In the genomic region with DNA sequence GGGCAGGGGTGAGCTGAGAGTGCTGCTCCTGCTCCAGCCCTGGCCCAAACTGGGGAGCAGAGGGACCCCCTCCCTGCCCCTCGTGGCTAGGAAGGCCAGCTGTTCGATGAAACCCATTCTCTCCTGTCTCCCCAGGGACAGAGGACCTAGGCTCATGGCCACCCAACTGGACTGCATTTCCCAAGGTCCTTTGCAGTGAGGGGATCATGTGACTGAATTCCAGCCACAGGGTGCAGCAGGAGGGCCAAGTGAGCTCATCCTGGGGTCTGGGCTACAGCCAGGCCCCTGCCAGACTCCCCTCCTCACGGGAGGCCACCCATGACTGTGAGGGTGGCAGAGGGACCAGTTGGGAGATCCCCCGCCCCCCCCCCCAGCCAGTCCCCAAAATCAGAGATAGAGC, we compare ENCODE assay signal across 2 cellular contexts.
A peak's percentile ranks its signal among the peaks of the same experiment; 100 is the strongest.
TF ChIP-seq lines count a peak whose summit lies in the region.

No MANE protein-coding gene starts in this region.

TF ChIP-seq in HepG2, 621 proteins besides CTCF, POLR2A, EP300 and RAD21 (continued from another document):
- TF ChIP-seq, protein P1, sequence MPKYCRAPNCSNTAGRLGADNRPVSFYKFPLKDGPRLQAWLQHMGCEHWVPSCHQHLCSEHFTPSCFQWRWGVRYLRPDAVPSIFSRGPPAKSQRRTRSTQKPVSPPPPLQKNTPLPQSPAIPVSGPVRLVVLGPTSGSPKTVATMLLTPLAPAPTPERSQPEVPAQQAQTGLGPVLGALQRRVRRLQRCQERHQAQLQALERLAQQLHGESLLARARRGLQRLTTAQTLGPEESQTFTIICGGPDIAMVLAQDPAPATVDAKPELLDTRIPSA (CRISPR knock-in tag; IDR thresholded peaks at IDR 0.05; ENCODE audit: borderline replicate concordance) = no peak
- TF ChIP-seq ZNF766 (CRISPR knock-in tag; IDR thresholded peaks at IDR 0.05; ENCODE audit: borderline replicate concordance) (no peak), ZNF713 (CRISPR knock-in tag; IDR thresholded peaks at IDR 0.05) (no peak)

TF ChIP-seq in WTC11, 78 proteins besides CTCF, POLR2A, EP300 and RAD21:
- no peak for TF ChIP-seq ZNF532 (CRISPR knock-in tag; IDR thresholded peaks at IDR 0.05; ENCODE audit: borderline replicate concordance)
- TF ChIP-seq, protein P2, sequence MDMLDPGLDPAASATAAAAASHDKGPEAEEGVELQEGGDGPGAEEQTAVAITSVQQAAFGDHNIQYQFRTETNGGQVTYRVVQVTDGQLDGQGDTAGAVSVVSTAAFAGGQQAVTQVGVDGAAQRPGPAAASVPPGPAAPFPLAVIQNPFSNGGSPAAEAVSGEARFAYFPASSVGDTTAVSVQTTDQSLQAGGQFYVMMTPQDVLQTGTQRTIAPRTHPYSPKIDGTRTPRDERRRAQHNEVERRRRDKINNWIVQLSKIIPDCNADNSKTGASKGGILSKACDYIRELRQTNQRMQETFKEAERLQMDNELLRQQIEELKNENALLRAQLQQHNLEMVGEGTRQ (CRISPR knock-in tag; IDR thresholded peaks at IDR 0.05) = peak; percentile 88
- TF ChIP-seq, protein P3, sequence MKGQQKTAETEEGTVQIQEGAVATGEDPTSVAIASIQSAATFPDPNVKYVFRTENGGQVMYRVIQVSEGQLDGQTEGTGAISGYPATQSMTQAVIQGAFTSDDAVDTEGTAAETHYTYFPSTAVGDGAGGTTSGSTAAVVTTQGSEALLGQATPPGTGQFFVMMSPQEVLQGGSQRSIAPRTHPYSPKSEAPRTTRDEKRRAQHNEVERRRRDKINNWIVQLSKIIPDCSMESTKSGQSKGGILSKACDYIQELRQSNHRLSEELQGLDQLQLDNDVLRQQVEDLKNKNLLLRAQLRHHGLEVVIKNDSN (CRISPR knock-in tag; IDR thresholded peaks at IDR 0.05) = peak; percentile 88
TF ChIP-seq in WTC11: peak in this region for 2.
